Comparison of ENCODE assay signal across 11 cellular contexts in genomic region chr17:82200743-82201497, GRCh38. TPM values are rescaled to one million over a fixed set of nuclear protein-coding genes. Genes with fewer than 3 reads are reported as not detected.
A peak's percentile ranks its signal among the peaks of the same experiment; 100 is the strongest.
DNase-seq lines count a peak whose midpoint lies in the region; ATAC-seq and TF ChIP-seq lines count a peak whose summit lies in the region.
"Had no signal": no experiment of that assay in that cellular context is flagged by ENCODE, and none has a peak within 500 bp of the region (broad histone marks: within the 10 kb centered on the region; RNA-seq: fewer than 3 reads in every experiment).

No MANE protein-coding gene starts in this region.

- H3K27ac Mint-ChIP-seq in effector memory CD8-positive, alpha-beta T cell = peak overlapping the region; percentile 91 to 95
- H3K27ac Mint-ChIP-seq: IgD-negative memory B cell had no signal

- TF ChIP-seq EP300 in tibial nerve (IDR thresholded peaks at IDR 0.05) = no peak
- no peak for TF ChIP-seq EP300 in sigmoid colon (IDR thresholded peaks at IDR 0.05)

- peak; percentile 79 for DNase-seq in stimulated activated CD4-positive, alpha-beta T cell treated with anti-CD3 and anti-CD28 coated beads, Interleukin-15, amount 100 ng/mL, for 24 hours
- DNase-seq in stimulated activated CD4-positive, alpha-beta T cell treated with anti-CD3 and anti-CD28 coated beads, Interleukin-12 subunit alpha, Interleukin-12 subunit beta, amount 100 ng/mL, for 4 hours = no peak
- DNase-seq in activated CD8-positive, alpha-beta memory T cell treated with anti-CD3 and anti-CD28 coated beads, Interleukin-2, amount 50 U/mL, for 4 hours = peak; percentile 56
- DNase-seq in effector memory CD8-positive, alpha-beta T cell = peak; percentile 62 to 67 (median 67)
- DNase-seq in tibial nerve (ENCODE audit: low spot score in 2 of 2) = no peak
- DNase-seq in T1000 (lab: John Stamatoyannopoulos, UW) = no peak
- DNase-seq in sigmoid colon = no peak
- DNase-seq: glutamatergic neuron, NCI-H82 had no signal

- 77 to 83% methylated on average over 13 of the region's 13 CpGs for WGBS in tibial nerve, 2 donors
- 75 to 86% methylated on average over 13 of the region's 13 CpGs for WGBS in sigmoid colon, 2 donors

- H3K27me3 Mint-ChIP-seq in effector memory CD8-positive, alpha-beta T cell = no peaks in the 10 kb centered on the region
- H3K27me3 Mint-ChIP-seq: IgD-negative memory B cell had no signal

- H3K27ac ChIP-seq in tibial nerve (no peak overlapping the region), sigmoid colon (no peak overlapping the region)

- no peaks in the 10 kb centered on the region for H3K27me3 ChIP-seq in tibial nerve
- H3K27me3 ChIP-seq in sigmoid colon = no peaks in the 10 kb centered on the region

- H3K4me3 ChIP-seq in tibial nerve (no peak overlapping the region), sigmoid colon (no peak overlapping the region)

- H3K4me1 ChIP-seq in tibial nerve = peaks cover 0 to 13% (median 4%) of the 10 kb centered on the region in 4 donors
- H3K4me1 ChIP-seq in sigmoid colon = peaks cover 0 to 14% (median 6%) of the 10 kb centered on the region in 4 donors

- intact Hi-C loops in sigmoid colon (cut with DNase I) = loop anchor here (10.0 kb wide), 1 partner anchor 214 kb away; the partner anchor contains the start of genes HEXD and OGFOD3

- TF ChIP-seq POLR2A in tibial nerve (IDR thresholded peaks at IDR 0.05) = no peak
- TF ChIP-seq POLR2A in sigmoid colon (IDR thresholded peaks at IDR 0.05) = no peak

- peak overlapping the region; percentile 55 to 63 for H3K4me3 Mint-ChIP-seq in effector memory CD8-positive, alpha-beta T cell

- H3K36me3 ChIP-seq in tibial nerve (peaks cover 0 to 52% (median 0%) of the 10 kb centered on the region in 3 donors), sigmoid colon (peaks cover 0 to 31% (median 15%) of the 10 kb centered on the region in 4 donors)

- TF ChIP-seq CTCF in tibial nerve (IDR thresholded peaks at IDR 0.05) (no peak), sigmoid colon (IDR thresholded peaks at IDR 0.05) (no peak)

- H3K9me3 ChIP-seq in tibial nerve = no peaks in the 10 kb centered on the region
- H3K9me3 ChIP-seq in sigmoid colon = no peaks in the 10 kb centered on the region

- H3K4me1 Mint-ChIP-seq in effector memory CD8-positive, alpha-beta T cell (ENCODE audit: low read depth in 2 of 2) = peaks cover 15 to 32% of the 10 kb centered on the region in 2 donors

- H3K36me3 Mint-ChIP-seq in effector memory CD8-positive, alpha-beta T cell (ENCODE audit: insufficient read depth) = peaks cover 12% of the 10 kb centered on the region

- H3K9me3 Mint-ChIP-seq in effector memory CD8-positive, alpha-beta T cell = no peaks in the 10 kb centered on the region
- H3K9me3 Mint-ChIP-seq: IgD-negative memory B cell had no signal

- peak; percentile 98 for ATAC-seq in effector memory CD8-positive, alpha-beta T cell (replicated peaks)
- no peak for ATAC-seq in HG03342 (IDR thresholded peaks at IDR 0.05; ENCODE audit: unreplicated experiment)

RNA-seq across cellular contexts. Expression of gene CCDC57, which starts 11.7 kb away (rescaled TPM):
- 10 to 100 TPM; 33.5 to 91.2 (median 47.9) TPM for total RNA-seq in tibial nerve
- 10 to 100 TPM; 13.3 to 34.1 (median 20.8) TPM for total RNA-seq in sigmoid colon
- polyA plus RNA-seq in sigmoid colon = 10 to 100 TPM; 17.4 to 47.8 (median 25.4) TPM

RNA-seq across cellular contexts. Expression of gene SLC16A3, which starts 27.9 kb away (rescaled TPM):
- total RNA-seq in tibial nerve (10 to 100 TPM; 10.5 to 36.0 (median 21.4) TPM), sigmoid colon (10 to 100 TPM in 3 of 4 donors, 1 to 10 TPM in 1; 9.6 to 19.7 (median 11.6) TPM)
- 100 to 1,000 TPM in 1 of 3 donors, 10 to 100 TPM in 2; 10.8 to 140 (median 37.9) TPM for polyA plus RNA-seq in sigmoid colon

Comparison
In these comparisons a context has a peak if more than half of its experiments do, and no peak if none do; other contexts are left out.
1. DNase-seq: peak in stimulated activated CD4-positive, alpha-beta T cell treated with anti-CD3 and anti-CD28 coated beads, Interleukin-15, amount 100 ng/mL, for 24 hours (single experiment), activated CD8-positive, alpha-beta memory T cell treated with anti-CD3 and anti-CD28 coated beads, Interleukin-2, amount 50 U/mL, for 4 hours (single experiment) and effector memory CD8-positive, alpha-beta T cell (3 of 3); none in stimulated activated CD4-positive, alpha-beta T cell treated with anti-CD3 and anti-CD28 coated beads, Interleukin-12 subunit alpha, Interleukin-12 subunit beta, amount 100 ng/mL, for 4 hours (single experiment), tibial nerve (0 of 2), T1000 (single experiment) and sigmoid colon (single experiment).